ENCODE assay signal across 8 cellular contexts in genomic region chr12:120725659-120726509, GRCh38. TPM values are rescaled to one million over a fixed set of nuclear protein-coding genes. Genes with fewer than 3 reads are reported as not detected.
DNase-seq lines count a peak whose midpoint lies in the region; ATAC-seq and TF ChIP-seq lines count a peak whose summit lies in the region.

A gene with protein sequence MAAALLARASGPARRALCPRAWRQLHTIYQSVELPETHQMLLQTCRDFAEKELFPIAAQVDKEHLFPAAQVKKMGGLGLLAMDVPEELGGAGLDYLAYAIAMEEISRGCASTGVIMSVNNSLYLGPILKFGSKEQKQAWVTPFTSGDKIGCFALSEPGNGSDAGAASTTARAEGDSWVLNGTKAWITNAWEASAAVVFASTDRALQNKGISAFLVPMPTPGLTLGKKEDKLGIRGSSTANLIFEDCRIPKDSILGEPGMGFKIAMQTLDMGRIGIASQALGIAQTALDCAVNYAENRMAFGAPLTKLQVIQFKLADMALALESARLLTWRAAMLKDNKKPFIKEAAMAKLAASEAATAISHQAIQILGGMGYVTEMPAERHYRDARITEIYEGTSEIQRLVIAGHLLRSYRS (plus strand): TSS chr12:120725826. CDS start chr12:120725886, 60 bp downstream.

- peaks cover 0 to 2% (median 0%) of the 10 kb centered on the region in 3 donors for H3K27me3 Mint-ChIP-seq in immature natural killer cell (ENCODE audit: low read depth in 3 of 3)

- H3K27me3 ChIP-seq in A673 (replicated peaks; ENCODE audit: insufficient read depth, low read depth, low read length, poor library complexity) (no peaks in the 10 kb centered on the region), WERI-Rb-1 (ENCODE audit: insufficient read depth, low read depth, severe bottlenecking) (no peaks in the 10 kb centered on the region), mammary epithelial cell (ENCODE audit: insufficient read depth, low read length) (no peaks in the 10 kb centered on the region)

- H3K4me1 Mint-ChIP-seq in immature natural killer cell = peaks cover 20 to 22% of the 10 kb centered on the region in 2 donors

- POLR2A ChIA-PET in A673 (lab: Charles Lee; ENCODE audit: low non-redundant PET) = no interaction called here

- TF ChIP-seq CTCF in A673 (conservative IDR thresholded peaks at IDR 0.05; ENCODE audit: low read depth, low read length) = no peak
- TF ChIP-seq CTCF in WERI-Rb-1 (IDR thresholded peaks at IDR 0.05; ENCODE audit: low read depth, low read length) = no peak
- no peak for TF ChIP-seq CTCF in mammary epithelial cell (conservative IDR thresholded peaks at IDR 0.05 in 1 of 2, IDR thresholded peaks at IDR 0.05 in 1 of 2; ENCODE audit: extremely low read depth in 1 of 2, insufficient read depth in 1 of 2, low read depth in 1 of 2, low read length in 2 of 2)

- H3K4me3 ChIP-seq in A673 (ENCODE audit: low read depth, low read length, poor library complexity, severe bottlenecking) (peak within 1 kb of the TSS; percentile 51), WERI-Rb-1 (ENCODE audit: low read depth, low read length) (peak within 1 kb of the TSS; percentile 69), mammary epithelial cell (replicated peaks in 1 of 3; ENCODE audit: insufficient read depth in 1 of 3, low read depth in 2 of 3, low read length in 3 of 3) (peak within 1 kb of the TSS; percentile 35 to 51 (median 50))

- in situ Hi-C loops in mammary epithelial cell (cut with MboI; ENCODE audit: low sequenced_read_pairs in 2 of 2) = no loop called here

- DNase-seq in A673 (ENCODE audit: low spot score) (peak; percentile 91), NCI-H2171 treated with DMSO at 0.1 percent for 48 hours (lab: John Stamatoyannopoulos, UW) (peak; percentile 77), WERI-Rb-1 (peak; percentile 90), mammary epithelial cell (peak; percentile 74), immature natural killer cell (peak; percentile 89 to 90 (median 90)), smooth muscle cell of the brain vasculature (ENCODE audit: low read depth, low spot score) (peak; percentile 36)

- CTCF ChIA-PET in A673 (lab: Charles Lee) (no interaction called here), mammary epithelial cell (lab: Charles Lee; ENCODE audit: low non-redundant PET) (no interaction called here)

- BruUV-seq in A673 (replicated peaks; lab: Mats Ljungman, UMichigan) (no TSS peak), mammary epithelial cell (replicated peaks; lab: Mats Ljungman, UMichigan) (no TSS peak)

- peaks cover 27% of the 10 kb centered on the region for H3K36me3 ChIP-seq in A673 (ENCODE audit: insufficient read depth, low read length, poor library complexity, severe bottlenecking)
- peaks cover 31% of the 10 kb centered on the region for H3K36me3 ChIP-seq in WERI-Rb-1
- peaks cover 13% of the 10 kb centered on the region for H3K36me3 ChIP-seq in mammary epithelial cell (ENCODE audit: insufficient read depth, low read length)

- no peaks in the 10 kb centered on the region for H4K20me1 ChIP-seq in mammary epithelial cell (ENCODE audit: insufficient read depth, low read length)

- peak within 1 kb of the TSS; percentile 8 for H3K9ac ChIP-seq in mammary epithelial cell (ENCODE audit: insufficient read depth, low read length)

- H3K9me3 ChIP-seq in A673 (ENCODE audit: low read depth, low read length, poor library complexity, severe bottlenecking) = no peaks in the 10 kb centered on the region
- H3K9me3 ChIP-seq in WERI-Rb-1 (ENCODE audit: severe bottlenecking) = no peaks in the 10 kb centered on the region
- no peaks in the 10 kb centered on the region for H3K9me3 ChIP-seq in mammary epithelial cell (replicated peaks; ENCODE audit: insufficient read depth, low read length)

- intact Hi-C loops in A673 (cut with micrococcal nuclease; ENCODE audit: unreplicated experiment) (loop anchor here (5.0 kb wide), 1 partner anchor 246 kb away; no protein-coding TSS in a partner anchor), mammary epithelial cell (cut with micrococcal nuclease) (no loop called here)

- H2AFZ ChIP-seq in mammary epithelial cell (ENCODE audit: low read depth, low read length) = peak within 1 kb of the TSS; percentile 87

- ATAC-seq in GM18861 (IDR thresholded peaks at IDR 0.05; ENCODE audit: unreplicated experiment) (peak; percentile 88), HG03066 (IDR thresholded peaks at IDR 0.05; ENCODE audit: low read depth, unreplicated experiment) (peak; percentile 96)

- no peaks in the 10 kb centered on the region for H3K79me2 ChIP-seq in mammary epithelial cell (ENCODE audit: insufficient read depth, low read length)

- H3K27ac Mint-ChIP-seq in immature natural killer cell = peak within 1 kb of the TSS; percentile 75 to 90 (median 84)

- 54% methylated on average over 14 of the region's 66 CpGs for WGBS in mammary epithelial cell (ENCODE audit: low coverage, missing lambda C conversion rate)

- no peaks in the 10 kb centered on the region for H3K9me3 Mint-ChIP-seq in immature natural killer cell

- H3K27ac ChIP-seq in A673 (ENCODE audit: low read depth, low read length, poor library complexity, severe bottlenecking) = peak within 1 kb of the TSS; percentile 38
- peak within 1 kb of the TSS; percentile 68 for H3K27ac ChIP-seq in WERI-Rb-1
- no peak within 1 kb of the TSS for H3K27ac ChIP-seq in mammary epithelial cell (ENCODE audit: insufficient read depth, low read depth, low read length)

- H3K4me3 Mint-ChIP-seq in immature natural killer cell = peak within 1 kb of the TSS; percentile 87 to 92 (median 90)

- dilution Hi-C loops in mammary epithelial cell (cut with HindIII; ENCODE audit: low sequenced_read_pairs) = loop anchor here (10.0 kb wide), 3 partner anchors 59 to 279 kb away; no protein-coding TSS in a partner anchor

- H3K4me1 ChIP-seq in A673 (ENCODE audit: insufficient read depth, low read length, poor library complexity, severe bottlenecking) = peaks cover 6% of the 10 kb centered on the region
- peaks cover 12% of the 10 kb centered on the region for H3K4me1 ChIP-seq in mammary epithelial cell (ENCODE audit: insufficient read depth, low read length)

- H3K4me2 ChIP-seq in mammary epithelial cell (ENCODE audit: insufficient read depth, low read depth, low read length) = peak within 1 kb of the TSS; percentile 86

- H3K36me3 Mint-ChIP-seq in immature natural killer cell = peaks cover 5 to 26% (median 18%) of the 10 kb centered on the region in 3 donors

RNA-seq across cellular contexts. Expression of the gene that starts here (rescaled TPM):
- 3.4 and 5.7 TPM in 2 replicates for total RNA-seq in A673 (2021)
- total RNA-seq in mammary epithelial cell = 1 to 10 TPM; 1.0 to 3.7 TPM
- 1.3 TPM for polyA plus RNA-seq in mammary epithelial cell
- polyA minus RNA-seq in mammary epithelial cell = not detected
- polyA plus RNA-seq in immature natural killer cell = 10 to 100 TPM; 27.1 to 48.3 (median 40.8) TPM

Comparison
In these comparisons a context has a peak if more than half of its experiments do, and no peak if none do; other contexts are left out.
1. RNA of the gene that starts here (polyA plus RNA-seq): 27.1 to 48.3 TPM in immature natural killer cell; 1.3 TPM in mammary epithelial cell (single experiment); every median in the first group is over 10 times any median in the second.
2. DNase-seq: peak in every context shown above with its lines; median percentile 91 in A673; 90 in WERI-Rb-1; 90 in immature natural killer cell; 77 in NCI-H2171 treated with DMSO at 0.1 percent for 48 hours; 74 in mammary epithelial cell; 36 in smooth muscle cell of the brain vasculature.
3. Peak in every context shown above with its lines, with median percentiles within 50 percentile points of each other: H3K4me3 ChIP-seq.